ENCODE assay signal across 19 cellular contexts in genomic region chr6:141877275-141877983, GRCh38.
DNase-seq lines count a peak whose midpoint lies in the region; ATAC-seq and TF ChIP-seq lines count a peak whose summit lies in the region.
"Had no signal": no experiment of that assay in that cellular context is flagged by ENCODE, and none has a peak within 500 bp of the region (broad histone marks: within the 10 kb centered on the region; RNA-seq: fewer than 3 reads in every experiment).

No MANE protein-coding gene starts in this region.

- H3K4me2 ChIP-seq in GM23338, result no peak overlapping the region

- no peaks in the 10 kb centered on the region for H3F3A ChIP-seq in GM23338 (replicated peaks; ENCODE audit: low read depth)

- TF ChIP-seq CTCF in choroid plexus epithelial cell (conservative IDR thresholded peaks at IDR 0.05; ENCODE audit: low read depth, low read length) (no peak), nephron (IDR thresholded peaks at IDR 0.05; ENCODE audit: unreplicated experiment in 3 of 3) (no peak), spleen (IDR thresholded peaks at IDR 0.05 in 8 of 11, conservative IDR thresholded peaks at IDR 0.05 in 3 of 11) (no peak), GM23338 (conservative IDR thresholded peaks at IDR 0.05; ENCODE audit: low read depth in 2 of 2) (no peak)

- no peaks in the 10 kb centered on the region for H4K20me1 ChIP-seq in GM23338 (replicated peaks; ENCODE audit: insufficient read depth)

- H3K27ac Mint-ChIP-seq in nephron (peak overlapping the region; percentile 13 to 68 (median 21)), GM23338 (no peak overlapping the region)
- H3K27ac Mint-ChIP-seq: CD4-positive, CD25-positive, alpha-beta regulatory T cell had no signal

- H3K27ac ChIP-seq in spleen (no peak overlapping the region), GM23338 (ENCODE audit: low read depth) (no peak overlapping the region)
- H3K27ac ChIP-seq: Peyer's patch, SJCRH30 had no signal

- in situ Hi-C loops in ACHN (cut with HindIII; ENCODE audit: low pct_ligation_motif_present, low pct_unique_long_range_greater_than_20kb, low sequenced_read_pairs), result no loop called here

- H3K9me3 Mint-ChIP-seq in nephron (no peaks in the 10 kb centered on the region), GM23338 (peaks cover 3% of the 10 kb centered on the region; the same call in 2 of the 3 replicates)

- TF ChIP-seq POLR2A in spleen (IDR thresholded peaks at IDR 0.05), result no peak

- H3K4me3 ChIP-seq in choroid plexus epithelial cell (ENCODE audit: low read depth, low read length) (no peak overlapping the region), spleen (no peak overlapping the region), GM23338 (no peak overlapping the region)
- H3K4me3 ChIP-seq: Peyer's patch, SJCRH30 had no signal

- H3K4me3 Mint-ChIP-seq in nephron (no peak overlapping the region), GM23338 (no peak overlapping the region)
- H3K4me3 Mint-ChIP-seq: CD4-positive, CD25-positive, alpha-beta regulatory T cell had no signal

- 88 to 97% (median 91%) methylated on average over 2 of the region's 2 CpGs for WGBS in spleen, 5 donors

- H3K27me3 ChIP-seq in spleen (replicated peaks in 1 of 7) (no peaks in the 10 kb centered on the region), GM23338 (ENCODE audit: insufficient read depth) (no peaks in the 10 kb centered on the region)
- H3K27me3 ChIP-seq: Peyer's patch, SJCRH30 had no signal

- no peaks in the 10 kb centered on the region for H3K9me3 ChIP-seq in spleen
- H3K9me3 ChIP-seq: Peyer's patch, SJCRH30 had no signal

- no peaks in the 10 kb centered on the region for H3K36me3 Mint-ChIP-seq in nephron (ENCODE audit: low read depth)
- H3K36me3 Mint-ChIP-seq in GM23338 (ENCODE audit: low read depth), result peaks cover 3% of the 10 kb centered on the region; the same call in 1 of the 3 replicates

- H3K36me3 ChIP-seq in spleen (no peaks in the 10 kb centered on the region), GM23338 (ENCODE audit: insufficient read depth) (no peaks in the 10 kb centered on the region)
- H3K36me3 ChIP-seq: Peyer's patch, SJCRH30 had no signal

- no peaks in the 10 kb centered on the region; the same call in 1 of the 2 replicates for H3K9me2 ChIP-seq in GM23338 (ENCODE audit: insufficient read depth)

- DNase-seq in HuH-7.5 (ENCODE audit: low spot score), result peak; percentile 7
- DNase-seq in choroid plexus epithelial cell (ENCODE audit: low read depth), result peak; percentile 4
- peak; percentile 17 for DNase-seq in kidney glomerular epithelial cell (lab: John Stamatoyannopoulos, UW)
- DNase-seq in ACHN, result no peak
- DNase-seq in spleen, result no peak
- no peak for DNase-seq in GM23338 (ENCODE audit: low spot score)
- DNase-seq: CD4-positive, CD25-positive, alpha-beta regulatory T cell; COR-L47; DMS 273 treated with DMSO at 0.1 percent for 48 hours; KBM-7; MM.1S; NCI-H1105 treated with DMSO at 0.1 percent for 48 hours; NCI-H2029 treated with DMSO at 0.1 percent for 48 hours; NCI-H2171 treated with DMSO at 0.1 percent for 48 hours; NCI-H524 treated with DMSO at 0.1 percent for 48 hours; Peyer's patch; SJCRH30 had no signal

- ATAC-seq in GM18907 (IDR thresholded peaks at IDR 0.05; ENCODE audit: unreplicated experiment) (no peak), GM23338 (no peak)

- H3K79me2 ChIP-seq in GM23338 (replicated peaks; ENCODE audit: insufficient read depth), result no peaks in the 10 kb centered on the region

- no peak overlapping the region for H2AFZ ChIP-seq in GM23338

- H3K4me1 Mint-ChIP-seq in nephron, result no peaks in the 10 kb centered on the region
- H3K4me1 Mint-ChIP-seq in GM23338, result no peaks in the 10 kb centered on the region

- no peaks in the 10 kb centered on the region for H3K4me1 ChIP-seq in spleen
- no peaks in the 10 kb centered on the region for H3K4me1 ChIP-seq in GM23338 (ENCODE audit: insufficient read depth)
- H3K4me1 ChIP-seq: Peyer's patch, SJCRH30 had no signal

- intact Hi-C loops in spleen (cut with DNase I; ENCODE audit: low total_unique reads), result no loop called here

- H3K27me3 Mint-ChIP-seq in nephron (ENCODE audit: low read depth) (no peaks in the 10 kb centered on the region), GM23338 (ENCODE audit: insufficient read depth, low read depth, poor library complexity) (no peaks in the 10 kb centered on the region)
- H3K27me3 Mint-ChIP-seq: CD4-positive, CD25-positive, alpha-beta regulatory T cell had no signal

TF ChIP-seq in GM23338, 12 proteins besides CTCF, POLR2A, EP300 and RAD21:
- no peak for TF ChIP-seq ZNF114 (CRISPR knock-in tag; IDR thresholded peaks at IDR 0.05)
- TF ChIP-seq JUNB (IDR thresholded peaks at IDR 0.05; ENCODE audit: unreplicated experiment), result no peak
- no peak for TF ChIP-seq CREB1 (CRISPR knock-in tag; IDR thresholded peaks at IDR 0.05; ENCODE audit: low read depth)
- TF ChIP-seq STAT1 (IDR thresholded peaks at IDR 0.05; ENCODE audit: unreplicated experiment), result no peak
- no peak for TF ChIP-seq ZNF462 (CRISPR knock-in tag; IDR thresholded peaks at IDR 0.05)
- no peak for TF ChIP-seq NANOG (IDR thresholded peaks at IDR 0.05; ENCODE audit: borderline replicate concordance)
- TF ChIP-seq POLR2AphosphoS5 (IDR thresholded peaks at IDR 0.05; ENCODE audit: low read depth), result no peak

Comparison
In these comparisons a context has a peak if more than half of its experiments do, and no peak if none do; other contexts are left out.
1. DNase-seq: peak in HuH-7.5 (single experiment), choroid plexus epithelial cell (single experiment) and kidney glomerular epithelial cell (single experiment); none in ACHN (single experiment), spleen (single experiment) and GM23338 (single experiment).